19 cellular contexts compared by ENCODE assay signal in the genomic region with DNA sequence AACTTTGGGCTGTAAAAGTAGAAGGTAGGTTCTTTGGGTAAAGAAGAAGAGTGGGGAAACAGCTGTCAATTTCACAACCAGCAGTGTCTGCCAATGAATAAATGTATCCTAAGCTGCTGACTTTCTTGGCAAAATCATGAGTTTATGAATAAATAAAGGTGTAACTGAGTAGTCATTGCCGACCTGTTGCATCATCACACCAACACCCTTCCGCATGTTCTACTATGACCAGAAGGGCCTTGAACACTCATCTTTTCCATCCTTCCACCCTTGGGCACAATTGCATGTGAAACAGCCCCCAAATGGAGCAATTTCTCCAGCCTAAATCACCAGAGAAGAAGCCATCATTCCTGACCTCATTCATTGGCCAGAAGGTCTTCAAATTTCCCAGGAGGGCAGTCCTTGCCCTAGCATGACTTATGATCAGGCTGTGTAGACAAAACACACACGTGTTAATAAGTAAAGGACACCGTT. TPM values are rescaled to one million over a fixed set of nuclear protein-coding genes. Genes with fewer than 3 reads are reported as not detected.
A peak's percentile ranks its signal among the peaks of the same experiment; 100 is the strongest.
DNase-seq lines count a peak whose midpoint lies in the region; ATAC-seq and TF ChIP-seq lines count a peak whose summit lies in the region.
"Had no signal": no experiment of that assay in that cellular context is flagged by ENCODE, and none has a peak within 500 bp of the region (broad histone marks: within the 10 kb centered on the region; RNA-seq: fewer than 3 reads in every experiment).

No MANE protein-coding gene starts in this region.

- TF ChIP-seq EP300 in transverse colon (IDR thresholded peaks at IDR 0.05; ENCODE audit: low read depth), result no peak

- POLR2A ChIA-PET in HCT116 (lab: Charles Lee), result no interaction called here
- POLR2A ChIA-PET in WTC11 (lab: Charles Lee), result no interaction called here

- WGBS in transverse colon (ENCODE audit: low coverage in 1 of 2), 2 donors, result 79 to 85% methylated on average over 2 to 4 of the region's 4 CpGs

- H3K27ac Mint-ChIP-seq in WTC11 (no peak overlapping the region), mesothelial cell of epicardium (no peak overlapping the region)
- H3K27ac Mint-ChIP-seq: activated CD4-positive, alpha-beta T cell treated with anti-CD3 and anti-CD28 coated beads, Interleukin-2, amount 10 ng/mL, durations not matched to agents 7 days and 5 days; memory B cell; neural progenitor cell; T-helper 2 cell treated with Interferon-gamma antibody and Interleukin-4, amounts not matched to agents 5 μg/mL and 100 μg/mL, for 36 hours had no signal

- H3K4me1 Mint-ChIP-seq in WTC11 (peaks cover 5% of the 10 kb centered on the region; the same call in 1 of the 2 replicates), mesothelial cell of epicardium (no peaks in the 10 kb centered on the region)
- H3K4me1 Mint-ChIP-seq: memory B cell, neural progenitor cell had no signal

- H3K4me2 ChIP-seq in HCT116 (ENCODE audit: low read length), result no peak overlapping the region
- H3K4me2 ChIP-seq: neural progenitor cell had no signal

- TF ChIP-seq CTCF in HCT116 (IDR thresholded peaks at IDR 0.05 in 2 of 3, conservative IDR thresholded peaks at IDR 0.05 in 1 of 3; ENCODE audit: borderline replicate concordance in 1 of 3, insufficient read depth in 1 of 3, low read depth in 2 of 3, low read length in 2 of 3) (no peak), WTC11 (IDR thresholded peaks at IDR 0.05) (no peak), fibroblast of the aortic adventitia (IDR thresholded peaks at IDR 0.05; ENCODE audit: insufficient read depth, low read length) (no peak), transverse colon (IDR thresholded peaks at IDR 0.05) (no peak), tibial artery (IDR thresholded peaks at IDR 0.05) (no peak), mesothelial cell of epicardium (IDR thresholded peaks at IDR 0.05; ENCODE audit: unreplicated experiment) (no peak)

- ATAC-seq in HCT116, result no peak
- no peak for ATAC-seq in WTC11
- no peak for ATAC-seq in GM21515 (IDR thresholded peaks at IDR 0.05; ENCODE audit: unreplicated experiment)

- no peaks in the 10 kb centered on the region for H3K9me3 ChIP-seq in HCT116 (ENCODE audit: control insufficient read depth in 1 of 2, insufficient read depth in 1 of 2, low read depth in 1 of 2, low read length in 2 of 2)
- H3K9me3 ChIP-seq in transverse colon, result no peaks in the 10 kb centered on the region
- no peaks in the 10 kb centered on the region for H3K9me3 ChIP-seq in tibial artery
- H3K9me3 ChIP-seq: right atrium auricular region, thyroid gland had no signal

- H3K4me3 ChIP-seq in HCT116 (replicated peaks in 1 of 2; ENCODE audit: low read depth in 1 of 2, low read length in 2 of 2) (no peak overlapping the region), fibroblast of the aortic adventitia (ENCODE audit: low read depth, low read length) (no peak overlapping the region), transverse colon (no peak overlapping the region), tibial artery (no peak overlapping the region)
- H3K4me3 ChIP-seq: neural progenitor cell, right atrium auricular region, thyroid gland had no signal

- TF ChIP-seq RAD21 in HCT116 (IDR thresholded peaks at IDR 0.05; ENCODE audit: low read depth), result no peak

- RAD21 ChIA-PET in HCT116 (lab: Charles Lee; ENCODE audit: low non-redundant PET in 1 of 2, low total read pairs in 2 of 2, uncharacterized antibody in 2 of 2, unreplicated experiment in 2 of 2), result no interaction called here

- TF ChIP-seq POLR2A in HCT116 (IDR thresholded peaks at IDR 0.05; ENCODE audit: borderline replicate concordance, extremely low read depth, insufficient read depth, insufficient read length) (no peak), transverse colon (IDR thresholded peaks at IDR 0.05) (no peak)

- CTCF ChIA-PET in HCT116 (lab: Charles Lee), result no interaction called here
- CTCF ChIA-PET in WTC11 (lab: Charles Lee), result interaction anchor here (1.0 kb wide), 2 partner anchors 45 to 255 kb away, joined by 3 to 5 read pairs; no protein-coding TSS in a partner anchor

- intact Hi-C loops in HCT116 (cut with micrococcal nuclease), result no loop called here
- intact Hi-C loops in transverse colon (cut with DNase I; ENCODE audit: low total_unique reads), result no loop called here
- intact Hi-C loops in tibial artery (cut with DNase I; ENCODE audit: low total_unique reads), result no loop called here

- in situ Hi-C loops in transverse colon (cut with MboI; ENCODE audit: low pct_ligation_motif_present in 1 of 4, low pct_unique_long_range_greater_than_20kb in 1 of 4, low sequenced_read_pairs in 3 of 4), result no loop called here

- no peaks in the 10 kb centered on the region for H3K27me3 Mint-ChIP-seq in WTC11 (ENCODE audit: low read depth)
- H3K27me3 Mint-ChIP-seq in mesothelial cell of epicardium (ENCODE audit: low read depth), result no peaks in the 10 kb centered on the region
- H3K27me3 Mint-ChIP-seq: activated CD4-positive, alpha-beta T cell treated with anti-CD3 and anti-CD28 coated beads, Interleukin-2, amount 10 ng/mL, durations not matched to agents 7 days and 5 days had no signal

- H3K9me2 ChIP-seq in HCT116 (ENCODE audit: insufficient read depth), result peaks cover 4% of the 10 kb centered on the region; the same call in 1 of the 2 replicates

- no peaks in the 10 kb centered on the region for H3K4me1 ChIP-seq in HCT116 (ENCODE audit: control insufficient read depth in 1 of 2, insufficient read depth in 2 of 2, low read length in 2 of 2)
- no peaks in the 10 kb centered on the region for H3K4me1 ChIP-seq in transverse colon
- no peaks in the 10 kb centered on the region for H3K4me1 ChIP-seq in tibial artery
- H3K4me1 ChIP-seq: neural progenitor cell, right atrium auricular region, thyroid gland had no signal

- H3K27ac ChIP-seq in HCT116 (ENCODE audit: low read depth, low read length), result no peak overlapping the region
- H3K27ac ChIP-seq in transverse colon, result no peak overlapping the region
- no peak overlapping the region for H3K27ac ChIP-seq in tibial artery
- H3K27ac ChIP-seq: neural progenitor cell, right atrium auricular region, thyroid gland had no signal

- no TSS peak for BruUV-seq in HCT116 (replicated peaks; lab: Mats Ljungman, UMichigan)

- no peaks in the 10 kb centered on the region for H3K9me3 Mint-ChIP-seq in WTC11
- no peaks in the 10 kb centered on the region for H3K9me3 Mint-ChIP-seq in mesothelial cell of epicardium
- H3K9me3 Mint-ChIP-seq: activated CD4-positive, alpha-beta T cell treated with anti-CD3 and anti-CD28 coated beads, Interleukin-2, amount 10 ng/mL, durations not matched to agents 7 days and 5 days; memory B cell; neural progenitor cell; T-helper 2 cell treated with Interferon-gamma antibody and Interleukin-4, amounts not matched to agents 5 μg/mL and 100 μg/mL, for 36 hours had no signal

- no peak overlapping the region for H3K4me3 Mint-ChIP-seq in WTC11
- H3K4me3 Mint-ChIP-seq in mesothelial cell of epicardium, result no peak overlapping the region
- H3K4me3 Mint-ChIP-seq: activated CD4-positive, alpha-beta T cell treated with anti-CD3 and anti-CD28 coated beads, Interleukin-2, amount 10 ng/mL, durations not matched to agents 7 days and 5 days; memory B cell; neural progenitor cell; T-helper 2 cell treated with Interferon-gamma antibody and Interleukin-4, amounts not matched to agents 5 μg/mL and 100 μg/mL, for 36 hours had no signal

- DNase-seq in AG08395 (ENCODE audit: low spot score), result peak; percentile 24
- DNase-seq in HCT116 (ENCODE audit: low read depth, low spot score), result no peak
- DNase-seq in WTC11 (ENCODE audit: low spot score), result no peak
- peak; percentile 51 for DNase-seq in fibroblast of the aortic adventitia (ENCODE audit: low read depth)
- no peak for DNase-seq in transverse colon
- no peak for DNase-seq in tibial artery
- DNase-seq in mesothelial cell of epicardium (ENCODE audit: low spot score in 2 of 2, unreplicated experiment in 2 of 2), result no peak
- DNase-seq: activated CD4-positive, alpha-beta T cell treated with anti-CD3 and anti-CD28 coated beads, Interleukin-2, amount 10 ng/mL, durations not matched to agents 7 days and 5 days; AML-193; dermis blood vessel endothelial cell; foreskin melanocyte; NCI-H1048; SHP77 treated with DMSO at 0.1 percent for 48 hours; thyroid gland had no signal

- H3K36me3 ChIP-seq in HCT116 (ENCODE audit: control insufficient read depth in 1 of 2, insufficient read depth in 2 of 2, low read length in 2 of 2), result no peaks in the 10 kb centered on the region
- no peaks in the 10 kb centered on the region for H3K36me3 ChIP-seq in transverse colon
- no peaks in the 10 kb centered on the region for H3K36me3 ChIP-seq in tibial artery
- H3K36me3 ChIP-seq: neural progenitor cell, right atrium auricular region, thyroid gland had no signal

- no peaks in the 10 kb centered on the region for H3K79me2 ChIP-seq in HCT116 (ENCODE audit: insufficient read depth, low read length)

- H3K27me3 ChIP-seq in HCT116 (ENCODE audit: insufficient read depth, low read length) (no peaks in the 10 kb centered on the region), transverse colon (no peaks in the 10 kb centered on the region), tibial artery (no peaks in the 10 kb centered on the region)
- H3K27me3 ChIP-seq: neural progenitor cell, right atrium auricular region, thyroid gland had no signal

- H4K20me1 ChIP-seq in HCT116 (ENCODE audit: insufficient read depth), result no peaks in the 10 kb centered on the region

- no peak overlapping the region for H2AFZ ChIP-seq in HCT116 (ENCODE audit: low read depth, low read length, poor library complexity, severe bottlenecking)
- H2AFZ ChIP-seq: neural progenitor cell had no signal

- H3K36me3 Mint-ChIP-seq in WTC11 (no peaks in the 10 kb centered on the region), mesothelial cell of epicardium (no peaks in the 10 kb centered on the region)
- H3K36me3 Mint-ChIP-seq: memory B cell, neural progenitor cell had no signal

- H3K9ac ChIP-seq in HCT116 (ENCODE audit: low read length), result no peak overlapping the region
- H3K9ac ChIP-seq: neural progenitor cell had no signal

TF ChIP-seq in HCT116, 20 proteins besides CTCF, POLR2A, EP300 and RAD21:
- TF ChIP-seq, protein P1, sequence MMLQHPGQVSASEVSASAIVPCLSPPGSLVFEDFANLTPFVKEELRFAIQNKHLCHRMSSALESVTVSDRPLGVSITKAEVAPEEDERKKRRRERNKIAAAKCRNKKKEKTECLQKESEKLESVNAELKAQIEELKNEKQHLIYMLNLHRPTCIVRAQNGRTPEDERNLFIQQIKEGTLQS (IDR thresholded peaks at IDR 0.05), result no peak
- peak; percentile 65 for TF ChIP-seq CEBPB (IDR thresholded peaks at IDR 0.05; ENCODE audit: low read depth)

TF ChIP-seq in WTC11, 78 proteins besides CTCF, POLR2A, EP300 and RAD21 (continues in another document):
- TF ChIP-seq GABPB1 (CRISPR knock-in tag; IDR thresholded peaks at IDR 0.05) (peak; percentile 82), ZNF671 (CRISPR knock-in tag; IDR thresholded peaks at IDR 0.05) (no peak)

RNA-seq across cellular contexts. Expression of a gene that starts 31.2 kb away (rescaled TPM):
- 89.2 TPM for total RNA-seq in HCT116 (2021; ENCODE audit: unreplicated experiment)
- 111 and 113 TPM in 2 replicates for polyA plus RNA-seq in HCT116 (2012)
- total RNA-seq in WTC11 (2021), result 135 to 147 TPM (median 136 TPM) in 3 replicates
- total RNA-seq in fibroblast of the aortic adventitia (ENCODE audit: low replicate concordance), result 261 and 1,037 TPM in 2 replicates
- total RNA-seq in transverse colon, result 100 to 1,000 TPM; 109 to 124 (median 119) TPM
- 70.6 to 72.4 TPM (median 71.7 TPM) in 3 replicates for total RNA-seq in mesothelial cell of epicardium

Comparison
In these comparisons a context has a peak if more than half of its experiments do, and no peak if none do; other contexts are left out.
1. DNase-seq: peak in AG08395 (single experiment) and fibroblast of the aortic adventitia (single experiment); none in HCT116 (single experiment), WTC11 (single experiment), transverse colon (single experiment), tibial artery (0 of 2) and mesothelial cell of epicardium (0 of 2).